In the genomic region with DNA sequence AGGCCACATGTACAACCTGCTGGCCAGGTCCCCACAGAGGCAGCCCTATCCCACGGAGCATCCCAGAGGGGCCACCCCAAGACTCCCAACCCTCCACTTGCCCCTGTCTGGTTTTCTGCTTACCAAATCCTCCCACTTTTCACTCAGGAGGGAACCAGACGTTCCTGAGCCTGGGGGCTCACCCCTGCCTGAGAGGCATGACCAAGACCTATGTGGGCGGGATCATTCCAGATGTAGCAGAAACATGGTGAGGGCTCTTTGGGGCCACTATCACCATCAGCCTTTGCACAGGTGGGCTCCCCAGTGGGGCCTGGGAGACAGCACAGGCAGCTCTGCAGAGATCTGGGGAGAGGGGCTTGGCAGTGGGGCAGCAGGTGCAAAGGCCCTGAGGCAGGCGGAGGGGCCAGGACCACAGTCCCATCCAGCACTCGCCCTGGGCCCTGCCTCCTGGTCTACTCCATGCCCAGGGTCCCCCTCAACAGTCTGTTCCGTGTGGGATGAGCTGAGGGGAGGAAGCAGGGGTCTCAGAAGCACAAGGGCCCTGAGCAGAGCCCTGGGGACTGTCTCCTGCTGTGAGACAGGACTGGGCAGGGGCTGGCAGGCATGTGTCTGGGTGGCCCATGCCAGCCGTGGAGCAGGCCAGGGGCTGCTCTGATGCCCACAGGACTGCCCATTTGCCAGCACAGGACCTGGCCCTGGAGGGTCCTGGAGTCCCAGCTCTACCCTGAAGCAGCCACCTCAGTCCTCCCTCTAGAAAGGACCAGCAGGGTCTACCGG, we compare ENCODE assay signal across 10 cellular contexts. TPM values are rescaled to one million over a fixed set of nuclear protein-coding genes. Genes with fewer than 3 reads are reported as not detected.
DNase-seq lines count a peak whose midpoint lies in the region; ATAC-seq and TF ChIP-seq lines count a peak whose summit lies in the region.
"Had no signal": no experiment of that assay in that cellular context is flagged by ENCODE, and none has a peak within 500 bp of the region (broad histone marks: within the 10 kb centered on the region; RNA-seq: fewer than 3 reads in every experiment).

No MANE protein-coding gene starts in this region.

- TF ChIP-seq CTCF in esophagus squamous epithelium (IDR thresholded peaks at IDR 0.05) (no peak), nephron progenitor cell (IDR thresholded peaks at IDR 0.05) (no peak)

- H3K27me3 Mint-ChIP-seq in T-cell, result no peaks in the 10 kb centered on the region
- H3K27me3 Mint-ChIP-seq in nephron progenitor cell (ENCODE audit: low read depth, poor library complexity), result peaks cover 12% of the 10 kb centered on the region

- H3K27ac Mint-ChIP-seq in T-cell (peak overlapping the region; percentile 89 to 90), nephron progenitor cell (no peak overlapping the region)

- H3K36me3 ChIP-seq in esophagus squamous epithelium, result peaks cover 0 to 12% (median 0%) of the 10 kb centered on the region in 3 donors
- H3K36me3 ChIP-seq: cardiac muscle cell had no signal

- H3K4me1 ChIP-seq in esophagus squamous epithelium, result peaks cover 53 to 76% (median 63%) of the 10 kb centered on the region in 3 donors

- H3K4me1 Mint-ChIP-seq in T-cell (peaks cover 19 to 28% (median 27%) of the 10 kb centered on the region in 3 donors), nephron progenitor cell (peaks cover 26% of the 10 kb centered on the region)

- H3K9me3 ChIP-seq in esophagus squamous epithelium, result no peaks in the 10 kb centered on the region

- WGBS in esophagus squamous epithelium, 2 donors, result 59 to 60% methylated on average over 1 to 4 of the region's 8 CpGs

- H3K9me3 Mint-ChIP-seq in T-cell, result no peaks in the 10 kb centered on the region
- no peaks in the 10 kb centered on the region for H3K9me3 Mint-ChIP-seq in nephron progenitor cell

- CTCF ChIA-PET in T-cell (lab: Charles Lee), result no interaction called here

- H3K36me3 Mint-ChIP-seq in T-cell, result no peaks in the 10 kb centered on the region
- H3K36me3 Mint-ChIP-seq in nephron progenitor cell (ENCODE audit: low read depth), result no peaks in the 10 kb centered on the region

- ATAC-seq in GM18868 (IDR thresholded peaks at IDR 0.05; ENCODE audit: unreplicated experiment), result peak; percentile 2
- ATAC-seq in T-cell (replicated peaks in 1 of 4), result peak in 1 of 4 experiments; percentile 1
- ATAC-seq in HG03442 (IDR thresholded peaks at IDR 0.05; ENCODE audit: unreplicated experiment), result no peak

- H3K27ac ChIP-seq in esophagus squamous epithelium (peak overlapping the region; percentile 85 to 100 (median 90)), skin epidermis (peak overlapping the region in 18 of 21 experiments; percentile 7 to 97 (median 76))
- H3K27ac ChIP-seq: cardiac muscle cell had no signal

- POLR2A ChIA-PET in T-cell (lab: Charles Lee), result no interaction called here

- peak in 2 of 34 experiments; percentile 7 to 12 for DNase-seq in T-cell
- no peak for DNase-seq in esophagus squamous epithelium (lab: John Stamatoyannopoulos, UW)
- no peak for DNase-seq in dedifferentiated amniotic fluid mesenchymal stem cell (ENCODE audit: extremely low spot score)
- no peak for DNase-seq in nephron progenitor cell
- DNase-seq in DMS 273 (lab: John Stamatoyannopoulos, UW; ENCODE audit: unreplicated experiment), result no peak

- H3K27me3 ChIP-seq in esophagus squamous epithelium, result no peaks in the 10 kb centered on the region

- intact Hi-C loops in esophagus squamous epithelium (cut with DNase I), result no loop called here

- TF ChIP-seq POLR2A in esophagus squamous epithelium (IDR thresholded peaks at IDR 0.05), result no peak

- H3K4me3 ChIP-seq in esophagus squamous epithelium (no peak overlapping the region), skin epidermis (no peak overlapping the region)
- H3K4me3 ChIP-seq: cardiac muscle cell had no signal

- H3K4me3 Mint-ChIP-seq in T-cell, result peak overlapping the region; percentile 76 to 87 (median 82)
- H3K4me3 Mint-ChIP-seq in nephron progenitor cell, result no peak overlapping the region

RNA-seq across cellular contexts. Expression of a gene that starts 9.4 kb away (rescaled TPM):
- 100 to 1,000 TPM in 2 of 5 donors, 10 to 100 TPM in 3; 61.5 to 167 (median 65.0) TPM for total RNA-seq in T-cell
- total RNA-seq in esophagus squamous epithelium, result 10 to 100 TPM; 43.8 to 75.7 (median 52.1) TPM

RNA-seq across cellular contexts. Expression of a gene that starts 42.6 kb away (rescaled TPM):
- under 1 TPM in 1 of 5 donors, not detected in 4; 0.10 TPM for total RNA-seq in T-cell
- total RNA-seq in esophagus squamous epithelium, result not detected
- total RNA-seq: occipital lobe had no signal

RNA-seq across cellular contexts. Expression of a gene that starts 51.5 kb away (rescaled TPM):
- total RNA-seq in T-cell (10 to 100 TPM; 28.2 to 42.7 (median 39.6) TPM), esophagus squamous epithelium (10 to 100 TPM; 22.7 to 45.7 (median 35.5) TPM)

RNA-seq across cellular contexts. Expression of a gene that starts 51.7 kb away (rescaled TPM):
- total RNA-seq in T-cell (10 to 100 TPM; 15.7 to 22.1 (median 15.9) TPM), esophagus squamous epithelium (10 to 100 TPM; 12.8 to 16.6 (median 13.0) TPM)
